In the genomic region with DNA sequence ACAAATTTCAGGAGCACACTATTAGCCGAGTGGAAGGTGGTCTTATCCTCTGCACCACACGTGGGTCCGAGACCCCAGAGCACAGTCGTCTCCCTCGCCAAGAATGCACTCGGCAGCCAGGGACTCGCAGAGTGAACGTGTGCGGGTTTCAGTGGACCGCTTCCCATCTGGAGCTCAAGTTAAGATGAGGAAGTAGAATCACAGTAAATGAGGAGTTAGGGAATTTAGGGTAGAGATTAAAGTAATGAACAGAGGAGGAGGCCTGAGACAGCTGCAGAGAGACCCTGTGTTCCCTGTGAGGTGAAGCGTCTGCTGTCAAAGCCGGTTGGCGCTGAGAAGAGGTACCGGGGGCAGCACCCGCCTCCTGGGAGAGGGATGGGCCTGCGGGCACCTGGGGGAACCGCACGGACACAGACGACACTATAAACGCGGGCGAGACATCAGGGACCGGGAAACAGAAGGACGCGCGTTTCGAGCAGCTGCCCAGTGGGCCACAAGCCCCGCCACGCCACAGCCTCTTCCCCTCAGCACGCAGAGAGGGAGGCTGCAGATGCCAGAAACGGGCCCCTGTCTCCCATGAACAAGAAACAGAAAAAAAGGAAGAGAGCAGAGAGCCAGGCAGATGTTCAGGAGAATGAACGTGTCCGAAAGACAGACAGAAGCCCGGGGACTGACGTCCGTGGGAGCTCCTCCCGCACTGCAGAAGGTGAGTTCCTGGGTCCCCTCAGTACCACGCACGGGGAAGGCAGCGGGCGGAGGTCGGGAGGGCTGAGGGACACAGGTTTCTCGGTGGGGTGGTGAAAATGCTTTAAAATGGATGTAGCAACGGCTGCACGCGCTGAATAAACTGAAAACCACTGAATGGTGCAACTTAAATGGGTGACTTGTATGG, we compare ENCODE assay signal across 13 cellular contexts. TPM values are rescaled to one million over a fixed set of nuclear protein-coding genes. Genes with fewer than 3 reads are reported as not detected.
DNase-seq lines count a peak whose midpoint lies in the region; ATAC-seq and TF ChIP-seq lines count a peak whose summit lies in the region.
"Had no signal": no experiment of that assay in that cellular context is flagged by ENCODE, and none has a peak within 500 bp of the region (broad histone marks: within the 10 kb centered on the region; RNA-seq: fewer than 3 reads in every experiment).

No MANE protein-coding gene starts in this region.

- H3K36me3 Mint-ChIP-seq in dendritic cell treated with granulocyte-macrophage colony-stimulating factor and Interleukin-4, amounts not matched to agents 40 ng/mL and 50 ng/mL, for 4 days (ENCODE audit: low read depth): no peaks in the 10 kb centered on the region
- H3K36me3 Mint-ChIP-seq in neural progenitor cell (peaks cover 3% of the 10 kb centered on the region), glutamatergic neuron (ENCODE audit: unreplicated experiment) (peaks cover 14% of the 10 kb centered on the region)
- no peaks in the 10 kb centered on the region for H3K36me3 Mint-ChIP-seq in stimulated activated effector memory CD8-positive, alpha-beta T cell treated with anti-CD3 and anti-CD28 coated beads, Interleukin-12 subunit alpha, Interleukin-12 subunit beta, amount 100 ng/mL, for 72 hours

- POLR2A ChIA-PET in HEK293 (lab: Yijun Ruan, JAX): interaction anchor here (0.9 kb wide), 1 partner anchor 242 kb away, joined by 3 read pairs; a partner anchor contains a TSS

- H3K27ac ChIP-seq in HEK293 (ENCODE audit: extremely low read depth, low read depth, low read length) (no peak overlapping the region), OCI-LY3 (ENCODE audit: low read length) (no peak overlapping the region), neural progenitor cell (no peak overlapping the region)
- H3K27ac ChIP-seq: foreskin keratinocyte had no signal

- H3K79me2 ChIP-seq in OCI-LY3 (ENCODE audit: low read length) (no peaks in the 10 kb centered on the region), neural progenitor cell (ENCODE audit: low read depth) (no peaks in the 10 kb centered on the region)

- H3K27me3 ChIP-seq in OCI-LY3 (ENCODE audit: low read depth, low read length): peaks cover 19% of the 10 kb centered on the region
- peaks cover 49% of the 10 kb centered on the region for H3K27me3 ChIP-seq in skeletal muscle satellite cell (ENCODE audit: control insufficient read depth, insufficient read depth, low read length)
- peaks cover 86% of the 10 kb centered on the region for H3K27me3 ChIP-seq in neural progenitor cell

- CTCF ChIA-PET in HEK293 (lab: Yijun Ruan, JAX): interaction anchor here (0.7 kb wide), 1 partner anchor 62 kb away, joined by 3 read pairs; no protein-coding TSS in a partner anchor

- H2AFZ ChIP-seq in OCI-LY3 (ENCODE audit: low read depth, low read length): no peak overlapping the region
- H2AFZ ChIP-seq in neural progenitor cell (replicated peaks): no peak overlapping the region

- H3K9me3 ChIP-seq in HEK293 (ENCODE audit: control insufficient read depth, insufficient read depth, low read depth, low read length) (no peaks in the 10 kb centered on the region), OCI-LY3 (ENCODE audit: insufficient read depth, low read length) (no peaks in the 10 kb centered on the region), skeletal muscle satellite cell (replicated peaks; ENCODE audit: low read length) (no peaks in the 10 kb centered on the region), neural progenitor cell (ENCODE audit: low read depth) (no peaks in the 10 kb centered on the region)

- DNase-seq in neural progenitor cell (ENCODE audit: low spot score) (no peak), putamen (ENCODE audit: low spot score) (no peak), glutamatergic neuron (no peak)
- no peak for DNase-seq in stimulated activated effector memory CD8-positive, alpha-beta T cell treated with anti-CD3 and anti-CD28 coated beads, Interleukin-12 subunit alpha, Interleukin-12 subunit beta, amount 100 ng/mL, for 72 hours (ENCODE audit: low spot score in 2 of 2)
- DNase-seq: activated T-cell treated with anti-CD3 and anti-CD28 coated beads, Interleukin-2, amount 50 U/mL, for 48 hours; NCI-H1092 treated with DMSO at 0.1 percent for 48 hours; retina had no signal

- TF ChIP-seq CTCF in HEK293 (tag by site-specific recombination; IDR thresholded peaks at IDR 0.05) (no peak), OCI-LY3 (IDR thresholded peaks at IDR 0.05; ENCODE audit: low read depth, low read length) (no peak), neural progenitor cell (IDR thresholded peaks at IDR 0.05) (no peak), glutamatergic neuron (IDR thresholded peaks at IDR 0.05; ENCODE audit: partially characterized antibody, unreplicated experiment) (no peak)

- peaks cover 66% of the 10 kb centered on the region for H3K4me1 Mint-ChIP-seq in dendritic cell treated with granulocyte-macrophage colony-stimulating factor and Interleukin-4, amounts not matched to agents 40 ng/mL and 50 ng/mL, for 4 days (ENCODE audit: low read depth)
- peaks cover 11% of the 10 kb centered on the region for H3K4me1 Mint-ChIP-seq in neural progenitor cell
- H3K4me1 Mint-ChIP-seq in stimulated activated effector memory CD8-positive, alpha-beta T cell treated with anti-CD3 and anti-CD28 coated beads, Interleukin-12 subunit alpha, Interleukin-12 subunit beta, amount 100 ng/mL, for 72 hours: peaks cover 22% of the 10 kb centered on the region
- H3K4me1 Mint-ChIP-seq in glutamatergic neuron (ENCODE audit: low read depth, unreplicated experiment): peaks cover 25% of the 10 kb centered on the region

- peak overlapping the region; percentile 66 for H3K4me3 Mint-ChIP-seq in dendritic cell treated with granulocyte-macrophage colony-stimulating factor and Interleukin-4, amounts not matched to agents 40 ng/mL and 50 ng/mL, for 4 days
- H3K4me3 Mint-ChIP-seq in neural progenitor cell (no peak overlapping the region), glutamatergic neuron (ENCODE audit: unreplicated experiment) (no peak overlapping the region)
- no peak overlapping the region for H3K4me3 Mint-ChIP-seq in stimulated activated effector memory CD8-positive, alpha-beta T cell treated with anti-CD3 and anti-CD28 coated beads, Interleukin-12 subunit alpha, Interleukin-12 subunit beta, amount 100 ng/mL, for 72 hours

- peak overlapping the region; percentile 70 for H3K27ac Mint-ChIP-seq in dendritic cell treated with granulocyte-macrophage colony-stimulating factor and Interleukin-4, amounts not matched to agents 40 ng/mL and 50 ng/mL, for 4 days
- H3K27ac Mint-ChIP-seq in neural progenitor cell: no peak overlapping the region
- H3K27ac Mint-ChIP-seq in stimulated activated effector memory CD8-positive, alpha-beta T cell treated with anti-CD3 and anti-CD28 coated beads, Interleukin-12 subunit alpha, Interleukin-12 subunit beta, amount 100 ng/mL, for 72 hours: no peak overlapping the region
- H3K27ac Mint-ChIP-seq in glutamatergic neuron (ENCODE audit: unreplicated experiment): no peak overlapping the region

- intact Hi-C loops in dendritic cell treated with granulocyte-macrophage colony-stimulating factor and Interleukin-4, amounts not matched to agents 40 ng/mL and 50 ng/mL, for 4 days (cut with micrococcal nuclease): loop anchor here (10.0 kb wide), 2 partner anchors 162 to 192 kb away; a partner anchor contains a TSS

- no peaks in the 10 kb centered on the region for H4K20me1 ChIP-seq in OCI-LY3 (ENCODE audit: insufficient read depth, low read length)
- H4K20me1 ChIP-seq in neural progenitor cell (ENCODE audit: low read depth): peaks cover 6% of the 10 kb centered on the region

- H3K36me3 ChIP-seq in HEK293 (ENCODE audit: control insufficient read depth in 2 of 2, insufficient read depth in 1 of 2, low read length in 2 of 2) (no peaks in the 10 kb centered on the region), OCI-LY3 (replicated peaks; ENCODE audit: low read depth, low read length) (no peaks in the 10 kb centered on the region), skeletal muscle satellite cell (ENCODE audit: insufficient read depth, low read length) (no peaks in the 10 kb centered on the region), neural progenitor cell (no peaks in the 10 kb centered on the region)

- no peaks in the 10 kb centered on the region for H3K9me3 Mint-ChIP-seq in dendritic cell treated with granulocyte-macrophage colony-stimulating factor and Interleukin-4, amounts not matched to agents 40 ng/mL and 50 ng/mL, for 4 days
- H3K9me3 Mint-ChIP-seq in neural progenitor cell (peaks cover 4% of the 10 kb centered on the region), glutamatergic neuron (ENCODE audit: unreplicated experiment) (peaks cover 21% of the 10 kb centered on the region)
- no peaks in the 10 kb centered on the region for H3K9me3 Mint-ChIP-seq in stimulated activated effector memory CD8-positive, alpha-beta T cell treated with anti-CD3 and anti-CD28 coated beads, Interleukin-12 subunit alpha, Interleukin-12 subunit beta, amount 100 ng/mL, for 72 hours

- no peak for ATAC-seq in stimulated activated effector memory CD8-positive, alpha-beta T cell treated with anti-CD3 and anti-CD28 coated beads, Interleukin-12 subunit alpha, Interleukin-12 subunit beta, amount 100 ng/mL, for 72 hours
- ATAC-seq: HCT116 had no signal

- peaks cover 12% of the 10 kb centered on the region for H3F3A ChIP-seq in neural progenitor cell (ENCODE audit: low read depth)

- H3K9ac ChIP-seq in OCI-LY3 (ENCODE audit: low read length): no peak overlapping the region
- H3K9ac ChIP-seq in skeletal muscle satellite cell (ENCODE audit: low read depth, low read length): peak overlapping the region; percentile 41
- H3K9ac ChIP-seq in neural progenitor cell: no peak overlapping the region

- H3K4me3 ChIP-seq in HEK293 (ENCODE audit: low read depth, low read length) (no peak overlapping the region), OCI-LY3 (ENCODE audit: low read length) (peak overlapping the region; percentile 7), skeletal muscle satellite cell (ENCODE audit: low read length) (peak overlapping the region; percentile 13), neural progenitor cell (no peak overlapping the region)

- peaks cover 76% of the 10 kb centered on the region for H3K27me3 Mint-ChIP-seq in dendritic cell treated with granulocyte-macrophage colony-stimulating factor and Interleukin-4, amounts not matched to agents 40 ng/mL and 50 ng/mL, for 4 days
- H3K27me3 Mint-ChIP-seq in neural progenitor cell (ENCODE audit: insufficient read depth, low read depth) (peaks cover 35% of the 10 kb centered on the region), glutamatergic neuron (ENCODE audit: unreplicated experiment) (peaks cover 12% of the 10 kb centered on the region)

- peak overlapping the region; percentile 46 for H3K4me2 ChIP-seq in OCI-LY3 (ENCODE audit: low read length)
- peak overlapping the region; percentile 71 for H3K4me2 ChIP-seq in skeletal muscle satellite cell (ENCODE audit: low read length)
- H3K4me2 ChIP-seq in neural progenitor cell: no peak overlapping the region

- H3K4me1 ChIP-seq in HEK293 (ENCODE audit: control insufficient read depth, insufficient read depth, low read length) (no peaks in the 10 kb centered on the region), OCI-LY3 (ENCODE audit: low read length) (peaks cover 16% of the 10 kb centered on the region), skeletal muscle satellite cell (ENCODE audit: control insufficient read depth, insufficient read depth, low read length) (peaks cover 40% of the 10 kb centered on the region), neural progenitor cell (peaks cover 4% of the 10 kb centered on the region)
- H3K4me1 ChIP-seq: foreskin keratinocyte had no signal

RNA-seq across cellular contexts. Expression of a gene that starts 5.4 kb away (rescaled TPM):
- total RNA-seq in skeletal muscle satellite cell (2012; rRNA removed): not detected in 2 replicates
- total RNA-seq in neural progenitor cell (ENCODE audit: low replicate concordance) (0.99 TPM in 1 of 2 replicates, not detected in the other), glutamatergic neuron (ENCODE audit: unreplicated experiment) (1.6 TPM)
- total RNA-seq: foreskin keratinocyte had no signal

Comparison
In these comparisons a context has a peak if more than half of its experiments do, and no peak if none do; other contexts are left out.
1. H3K4me3 ChIP-seq: peak in OCI-LY3 (single experiment) and skeletal muscle satellite cell (single experiment); none in HEK293 (single experiment) and neural progenitor cell (single experiment).